1 cellular context compared by ENCODE assay signal in the genomic region with DNA sequence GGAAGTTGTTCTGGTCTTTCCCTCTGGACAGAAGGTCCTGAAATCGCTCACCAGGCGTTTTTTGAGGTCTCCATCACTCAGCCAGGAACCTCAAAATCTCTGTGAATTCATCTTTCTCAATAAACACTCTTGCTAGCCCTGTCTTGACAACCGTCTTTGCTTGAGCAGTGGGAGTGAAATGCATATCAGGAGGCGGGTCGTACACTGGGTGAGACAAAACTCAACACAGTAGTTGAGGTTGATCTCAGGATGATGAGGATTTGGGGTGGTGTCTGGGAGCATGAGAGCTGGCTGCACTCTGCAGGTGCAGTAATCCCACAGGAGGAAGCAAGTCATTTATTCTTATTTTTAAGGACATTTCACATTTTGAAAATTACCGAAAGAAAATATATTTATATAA.
TF ChIP-seq lines count a peak whose summit lies in the region.

No MANE protein-coding gene starts in this region.

TF ChIP-seq in IMR-90, 13 proteins besides CTCF, POLR2A, EP300 and RAD21:
- TF ChIP-seq MAZ (IDR thresholded peaks at IDR 0.05; ENCODE audit: borderline replicate concordance, low read depth, low read length) (no peak), RCOR1 (IDR thresholded peaks at IDR 0.05; ENCODE audit: insufficient replicate concordance, low read length) (no peak)
